9 cellular contexts compared by ENCODE assay signal in genomic region chr10:104809288-104810090, GRCh38.
DNase-seq lines count a peak whose midpoint lies in the region; ATAC-seq and TF ChIP-seq lines count a peak whose summit lies in the region.
"Had no signal": no experiment of that assay in that cellular context is flagged by ENCODE, and none has a peak within 500 bp of the region (broad histone marks: within the 10 kb centered on the region; RNA-seq: fewer than 3 reads in every experiment).

No MANE protein-coding gene starts in this region.

- H2AFZ ChIP-seq in SK-N-SH (ENCODE audit: low read depth) = no peak overlapping the region
- H2AFZ ChIP-seq: PC-9 had no signal

- H3K9me3 ChIP-seq in SK-N-SH (no peaks in the 10 kb centered on the region), psoas muscle (no peaks in the 10 kb centered on the region)

- no peaks in the 10 kb centered on the region for H3K4me1 ChIP-seq in SK-N-SH (ENCODE audit: control insufficient read depth in 1 of 2, insufficient read depth in 2 of 2, low read depth in 1 of 2, low read length in 1 of 2)
- no peaks in the 10 kb centered on the region for H3K4me1 ChIP-seq in psoas muscle

- no peaks in the 10 kb centered on the region for H3K4me1 Mint-ChIP-seq in osteocyte (ENCODE audit: unreplicated experiment)

- H3K4me3 Mint-ChIP-seq in osteocyte (ENCODE audit: unreplicated experiment) = no peak overlapping the region

- no peak for TF ChIP-seq RAD21 in SK-N-SH (IDR thresholded peaks at IDR 0.05; ENCODE audit: low read length)

- peak; percentile 74 for ATAC-seq in GM19035 (IDR thresholded peaks at IDR 0.05; ENCODE audit: unreplicated experiment)
- ATAC-seq in HG02973 (IDR thresholded peaks at IDR 0.05; ENCODE audit: unreplicated experiment) = peak; percentile 73
- ATAC-seq in psoas muscle = no peak

- H3K27me3 Mint-ChIP-seq in osteocyte (ENCODE audit: unreplicated experiment) = no peaks in the 10 kb centered on the region

- H3K4me3 ChIP-seq in SK-N-SH (ENCODE audit: low read depth in 2 of 2, low read length in 1 of 2) (no peak overlapping the region), psoas muscle (no peak overlapping the region)
- H3K4me3 ChIP-seq: PC-9 had no signal

- peaks cover 25% of the 10 kb centered on the region for H3K9me3 Mint-ChIP-seq in osteocyte (ENCODE audit: unreplicated experiment)

- no peaks in the 10 kb centered on the region for H3K79me2 ChIP-seq in SK-N-SH (ENCODE audit: insufficient read depth)

- H3K4me2 ChIP-seq in SK-N-SH = no peak overlapping the region
- H3K4me2 ChIP-seq: PC-9 had no signal

- TF ChIP-seq CTCF in osteocyte (IDR thresholded peaks at IDR 0.05) = no peak
- no peak for TF ChIP-seq CTCF in SK-N-SH (IDR thresholded peaks at IDR 0.05)
- no peak for TF ChIP-seq CTCF in psoas muscle (IDR thresholded peaks at IDR 0.05)

- intact Hi-C loops in psoas muscle (cut with DNase I) = no loop called here

- H3K9ac ChIP-seq in SK-N-SH = no peak overlapping the region

- POLR2A ChIA-PET in SK-N-SH (lab: Yijun Ruan, JAX) = no interaction called here

- H3K9me2 ChIP-seq in SK-N-SH = no peaks in the 10 kb centered on the region

- H3K36me3 ChIP-seq in SK-N-SH (replicated peaks in 1 of 2; ENCODE audit: control insufficient read depth in 1 of 2, insufficient read depth in 2 of 2, low read length in 1 of 2) (no peaks in the 10 kb centered on the region), psoas muscle (ENCODE audit: insufficient read depth in 1 of 2, low read depth in 1 of 2) (no peaks in the 10 kb centered on the region)

- no peaks in the 10 kb centered on the region for H3K36me3 Mint-ChIP-seq in osteocyte (ENCODE audit: unreplicated experiment)

- CTCF ChIA-PET in SK-N-SH (lab: Yijun Ruan, JAX) = interaction anchor here (0.8 kb wide), 1 partner anchor 87 kb away, joined by 4 read pairs; no protein-coding TSS in a partner anchor

- no peaks in the 10 kb centered on the region for H3K27me3 ChIP-seq in SK-N-SH (ENCODE audit: insufficient read depth)
- peaks cover 0 to 2% (median 2%) of the 10 kb centered on the region in 3 donors for H3K27me3 ChIP-seq in psoas muscle (ENCODE audit: insufficient read depth in 3 of 3, low read length in 2 of 3)

- WGBS in SK-N-SH (ENCODE audit: low lambda C conversion rate) = 20% methylated on average over 6 of the region's 6 CpGs
- WGBS in psoas muscle, 3 donors = 44 to 46% (median 46%) methylated on average over 6 of the region's 6 CpGs

- no peak overlapping the region for H3K27ac ChIP-seq in SK-N-SH (ENCODE audit: low read depth in 2 of 2, low read length in 1 of 2)
- no peak overlapping the region for H3K27ac ChIP-seq in psoas muscle
- H3K27ac ChIP-seq: PC-9 had no signal

- no peak overlapping the region for H3K27ac Mint-ChIP-seq in osteocyte (ENCODE audit: unreplicated experiment)

- no peak for TF ChIP-seq EP300 in SK-N-SH (IDR thresholded peaks at IDR 0.05; ENCODE audit: borderline replicate concordance in 1 of 2, low read depth in 1 of 2, low read length in 1 of 2)

- no peaks in the 10 kb centered on the region for H4K20me1 ChIP-seq in SK-N-SH (ENCODE audit: insufficient read depth)

- DNase-seq in NCI-H446 treated with DMSO at 0.1 percent for 48 hours (lab: John Stamatoyannopoulos, UW) (peak; percentile 67), myocyte (ENCODE audit: low read depth) (peak; percentile 43), osteocyte (ENCODE audit: extremely low spot score, unreplicated experiment) (no peak), SK-N-SH (no peak), psoas muscle (no peak)
- no peak for DNase-seq in activated T-cell treated with anti-CD3 and anti-CD28 coated beads, Interleukin-2, amount 50 U/mL, for 48 hours

- H3F3A ChIP-seq in SK-N-SH (replicated peaks; ENCODE audit: insufficient read depth) = no peaks in the 10 kb centered on the region

TF ChIP-seq in SK-N-SH, 30 proteins besides CTCF, POLR2A, EP300 and RAD21:
- no peak for TF ChIP-seq POLR2AphosphoS5 (IDR thresholded peaks at IDR 0.05; ENCODE audit: low read depth, low read length)
- TF ChIP-seq YY1 (IDR thresholded peaks at IDR 0.05; ENCODE audit: low read depth) = no peak
- no peak for TF ChIP-seq TEAD4 (IDR thresholded peaks at IDR 0.05; ENCODE audit: borderline replicate concordance, insufficient read depth)
- TF ChIP-seq TAF1 (IDR thresholded peaks at IDR 0.05; ENCODE audit: borderline replicate concordance, low read depth, low read length) = no peak
- TF ChIP-seq ELF1 (IDR thresholded peaks at IDR 0.05) = no peak
- TF ChIP-seq RXRA (IDR thresholded peaks at IDR 0.05; ENCODE audit: borderline replicate concordance, low read depth) = no peak
- TF ChIP-seq GABPA (IDR thresholded peaks at IDR 0.05; ENCODE audit: low read depth) = no peak
- TF ChIP-seq USF1 (IDR thresholded peaks at IDR 0.05; ENCODE audit: borderline replicate concordance, low read depth) = no peak
- TF ChIP-seq CHD2 (IDR thresholded peaks at IDR 0.05; ENCODE audit: low read length, partially characterized antibody) = no peak
- no peak for TF ChIP-seq USF2 (IDR thresholded peaks at IDR 0.05; ENCODE audit: borderline replicate concordance, low read depth, low read length)
- no peak for TF ChIP-seq RFX5 (IDR thresholded peaks at IDR 0.05; ENCODE audit: low read length)
- no peak for TF ChIP-seq REST (IDR thresholded peaks at IDR 0.05; ENCODE audit: low read depth, low read length)
- no peak for TF ChIP-seq FOSL2 (IDR thresholded peaks at IDR 0.05; ENCODE audit: borderline replicate concordance, low read depth)
- TF ChIP-seq MEF2A (IDR thresholded peaks at IDR 0.05; ENCODE audit: borderline replicate concordance, low read depth) = no peak
- TF ChIP-seq TCF12 (IDR thresholded peaks at IDR 0.05) = no peak
- TF ChIP-seq NFIC (IDR thresholded peaks at IDR 0.05; ENCODE audit: borderline replicate concordance) = no peak
- no peak for TF ChIP-seq ZBTB33 (IDR thresholded peaks at IDR 0.05; ENCODE audit: borderline replicate concordance, low read depth)
- no peak for TF ChIP-seq NRF1 (IDR thresholded peaks at IDR 0.05; ENCODE audit: low read depth, low read length)
- no peak for TF ChIP-seq SMC3 (IDR thresholded peaks at IDR 0.05; ENCODE audit: low read depth, low read length)

Comparison
In these comparisons a context has a peak if more than half of its experiments do, and no peak if none do; other contexts are left out.
1. ATAC-seq: peak in GM19035 (single experiment) and HG02973 (single experiment); none in psoas muscle (0 of 4).
2. DNase-seq: peak in NCI-H446 treated with DMSO at 0.1 percent for 48 hours (single experiment) and myocyte (single experiment); none in activated T-cell treated with anti-CD3 and anti-CD28 coated beads, Interleukin-2, amount 50 U/mL, for 48 hours (0 of 2), osteocyte (single experiment), SK-N-SH (single experiment) and psoas muscle (0 of 2).